Comparison of ENCODE assay signal across 2 cellular contexts in genomic region chr5:85340790-85341189, GRCh38.
TF ChIP-seq lines count a peak whose summit lies in the region.

No MANE protein-coding gene starts in this region.

TF ChIP-seq in HCT116, 20 proteins besides CTCF, POLR2A, EP300 and RAD21:
- no peak for TF ChIP-seq REST (IDR thresholded peaks at IDR 0.05; ENCODE audit: low read depth)
- no peak for TF ChIP-seq SP1 (IDR thresholded peaks at IDR 0.05; ENCODE audit: low read depth)
- TF ChIP-seq CEBPB (IDR thresholded peaks at IDR 0.05; ENCODE audit: low read depth), result no peak
- TF ChIP-seq ZNF274 (IDR thresholded peaks at IDR 0.05; ENCODE audit: low read depth, low read length), result no peak
- no peak for TF ChIP-seq MAX (IDR thresholded peaks at IDR 0.05)
- no peak for TF ChIP-seq JUND (IDR thresholded peaks at IDR 0.05)
- TF ChIP-seq EZH2phosphoT487 (IDR thresholded peaks at IDR 0.05; ENCODE audit: borderline replicate concordance), result no peak
- no peak for TF ChIP-seq ZFX (IDR thresholded peaks at IDR 0.05)
- TF ChIP-seq ATF3 (IDR thresholded peaks at IDR 0.05), result no peak
- no peak for TF ChIP-seq CBX3 (IDR thresholded peaks at IDR 0.05; ENCODE audit: low read depth)
- no peak for TF ChIP-seq POLR2AphosphoS5 (IDR thresholded peaks at IDR 0.05; ENCODE audit: low read depth, low read length)
- TF ChIP-seq SRF (IDR thresholded peaks at IDR 0.05; ENCODE audit: low read depth), result no peak
- TF ChIP-seq SIN3A (IDR thresholded peaks at IDR 0.05; ENCODE audit: low read depth), result no peak
- no peak for TF ChIP-seq EGR1 (IDR thresholded peaks at IDR 0.05; ENCODE audit: low read depth)
- TF ChIP-seq ZBTB33 (IDR thresholded peaks at IDR 0.05; ENCODE audit: extremely low read depth, insufficient replicate concordance, low read length), result no peak
- no peak for TF ChIP-seq YY1 (IDR thresholded peaks at IDR 0.05; ENCODE audit: extremely low read depth, insufficient replicate concordance, low read depth, low read length)

TF ChIP-seq in K562, 482 proteins besides CTCF, POLR2A, EP300 and RAD21 (continued from another document):
- TF ChIP-seq ZNF217 (CRISPR knock-in tag; IDR thresholded peaks at IDR 0.05), result no peak
TF ChIP-seq in K562: peak in this region for 3.
